9 cellular contexts compared by ENCODE assay signal in the genomic region with DNA sequence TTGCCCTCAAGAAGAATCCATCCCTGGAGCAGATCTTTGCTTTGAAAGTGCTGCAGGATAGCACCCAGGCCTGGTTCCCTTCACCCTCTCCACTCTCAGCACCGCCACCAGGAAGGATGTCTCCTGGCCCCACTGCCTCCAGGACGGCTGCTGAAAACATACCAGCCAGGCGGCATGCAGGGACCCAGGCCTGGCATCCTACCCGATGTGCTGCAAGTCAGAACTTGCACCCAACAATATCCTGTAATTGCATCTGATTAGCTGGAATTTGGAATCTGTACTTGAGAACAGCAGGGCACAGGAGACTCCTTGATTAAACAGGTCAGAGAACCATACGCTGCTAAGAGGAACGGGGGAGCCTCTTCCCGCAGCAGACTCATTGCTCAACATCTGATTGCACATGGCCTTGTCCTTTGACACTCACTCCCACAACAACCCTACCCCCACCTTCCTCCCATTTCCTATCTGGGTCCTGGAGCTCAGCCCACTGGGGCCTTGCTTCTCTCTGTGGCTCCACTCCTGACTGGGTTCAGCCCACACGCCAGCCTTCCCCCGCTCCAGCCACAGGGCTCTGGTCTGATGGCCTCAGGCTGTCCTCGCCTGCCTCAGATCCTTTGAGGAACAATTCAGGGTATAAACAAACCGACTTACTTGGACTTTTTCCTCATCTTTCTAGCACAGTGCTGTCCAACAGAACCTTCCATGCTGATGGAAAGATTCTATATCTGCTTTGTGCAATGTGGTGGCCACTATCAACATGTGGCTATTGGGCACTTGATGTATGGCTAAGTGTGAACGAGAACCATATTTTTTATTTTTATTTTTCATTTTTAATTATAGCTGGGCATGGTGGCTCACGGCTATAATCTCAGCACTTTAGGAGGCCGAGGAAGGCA.
DNase-seq lines count a peak whose midpoint lies in the region; ATAC-seq, FAIRE-seq and TF ChIP-seq lines count a peak whose summit lies in the region.
"Had no signal": no experiment of that assay in that cellular context is flagged by ENCODE, and none has a peak within 500 bp of the region (broad histone marks: within the 10 kb centered on the region; RNA-seq: fewer than 3 reads in every experiment).

No MANE protein-coding gene starts in this region.

- TF ChIP-seq CTCF in ascending aorta (IDR thresholded peaks at IDR 0.05) (no peak), transverse colon (IDR thresholded peaks at IDR 0.05) (no peak)

- peaks cover 2% of the 10 kb centered on the region for H3K36me3 Mint-ChIP-seq in T-helper 17 cell (ENCODE audit: low read depth)

- no peak overlapping the region for H3K27ac Mint-ChIP-seq in T-helper 17 cell

- H3K9me3 ChIP-seq in ascending aorta (no peaks in the 10 kb centered on the region), transverse colon (no peaks in the 10 kb centered on the region), T-helper 17 cell (ENCODE audit: control insufficient read depth, low read length, poor library complexity, severe bottlenecking) (no peaks in the 10 kb centered on the region)

- no peak for ATAC-seq in T-helper 17 cell

- no peak overlapping the region for H3K27ac ChIP-seq in ascending aorta
- H3K27ac ChIP-seq in transverse colon, result peak overlapping the region; percentile 7 to 58 (median 48)
- H3K27ac ChIP-seq: 22Rv1 had no signal

- TF ChIP-seq POLR2A in transverse colon (IDR thresholded peaks at IDR 0.05) (no peak), H54 (IDR thresholded peaks at IDR 0.05; ENCODE audit: low read depth, low read length) (no peak)

- intact Hi-C loops in ascending aorta (cut with DNase I) (no loop called here), transverse colon (cut with DNase I; ENCODE audit: low total_unique reads) (no loop called here)

- peaks cover 6% of the 10 kb centered on the region for H3K4me1 Mint-ChIP-seq in T-helper 17 cell

- H3K4me3 ChIP-seq in ascending aorta (no peak overlapping the region), transverse colon (no peak overlapping the region)

- H3K4me1 ChIP-seq in ascending aorta (no peaks in the 10 kb centered on the region), transverse colon (peaks cover 0 to 14% (median 8%) of the 10 kb centered on the region in 4 donors)

- H3K4me3 Mint-ChIP-seq in T-helper 17 cell, result no peak overlapping the region

- in situ Hi-C loops in transverse colon (cut with MboI; ENCODE audit: low pct_ligation_motif_present in 1 of 4, low pct_unique_long_range_greater_than_20kb in 1 of 4, low sequenced_read_pairs in 3 of 4), result no loop called here

- TF ChIP-seq EP300 in transverse colon (IDR thresholded peaks at IDR 0.05; ENCODE audit: low read depth), result no peak

- peak; percentile 11 for DNase-seq in DMS153 (lab: John Stamatoyannopoulos, UW)
- DNase-seq in DMS153 treated with DMSO at 0.1 percent for 48 hours (lab: John Stamatoyannopoulos, UW; ENCODE audit: unreplicated experiment), result no peak
- peak; percentile 32 to 80 for DNase-seq in ascending aorta (ENCODE audit: low spot score in 2 of 2)
- DNase-seq in left kidney (ENCODE audit: low read depth, low spot score), result peak; percentile 79
- peak; percentile 69 for DNase-seq in transverse colon
- DNase-seq in T-helper 17 cell, result no peak
- DNase-seq in H54 (ENCODE audit: insufficient read length, low spot score), result no peak
- no peak for DNase-seq in stimulated activated naive CD4-positive, alpha-beta T cell treated with Interleukin-2 at 50 U/mL for 16 hours (lab: John Stamatoyannopoulos, UW)

- no peak for FAIRE-seq in H54 (lab: Jason Lieb, UNC)

- no peaks in the 10 kb centered on the region for H3K27me3 Mint-ChIP-seq in T-helper 17 cell

- 68 to 77% methylated on average over 7 to 14 of the region's 14 CpGs for WGBS in transverse colon (ENCODE audit: low coverage in 1 of 2), 2 donors

- H3K36me3 ChIP-seq in ascending aorta (no peaks in the 10 kb centered on the region), transverse colon (no peaks in the 10 kb centered on the region)

- H3K27me3 ChIP-seq in ascending aorta (no peaks in the 10 kb centered on the region), transverse colon (no peaks in the 10 kb centered on the region)

Comparison
In these comparisons a context has a peak if more than half of its experiments do, and no peak if none do; other contexts are left out.
1. DNase-seq: peak in DMS153 (single experiment), ascending aorta (2 of 2), left kidney (single experiment) and transverse colon (single experiment); none in DMS153 treated with DMSO at 0.1 percent for 48 hours (single experiment), T-helper 17 cell (0 of 3), H54 (single experiment) and stimulated activated naive CD4-positive, alpha-beta T cell treated with Interleukin-2 at 50 U/mL for 16 hours (single experiment).
2. H3K27ac ChIP-seq: peak in transverse colon (4 of 4); none in ascending aorta (0 of 2).